ENCODE assay signal across 9 cellular contexts in the genomic region with DNA sequence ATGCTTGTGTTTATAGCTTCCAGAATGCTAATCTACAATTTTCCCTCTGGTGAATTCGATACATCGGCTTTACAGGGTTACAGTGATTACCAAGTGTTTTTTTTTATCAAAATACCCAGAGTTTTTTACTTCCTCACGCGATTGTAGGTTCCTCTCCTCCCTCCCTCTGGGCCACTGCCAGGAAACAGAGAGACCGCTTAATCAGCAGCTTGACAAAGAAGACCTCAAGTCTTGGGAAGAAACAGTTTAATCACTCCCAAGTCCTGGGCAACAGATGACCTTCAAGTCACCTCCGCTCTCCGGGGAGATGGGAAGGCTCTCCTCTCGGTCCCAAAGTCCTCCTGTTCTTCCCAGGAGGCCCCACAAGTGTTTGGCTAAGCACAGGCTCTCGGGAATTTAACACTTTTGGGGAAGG. TPM values are rescaled to one million over a fixed set of nuclear protein-coding genes. Genes with fewer than 3 reads are reported as not detected.
DNase-seq lines count a peak whose midpoint lies in the region; ATAC-seq and TF ChIP-seq lines count a peak whose summit lies in the region.
"Had no signal": no experiment of that assay in that cellular context is flagged by ENCODE, and none has a peak within 500 bp of the region (broad histone marks: within the 10 kb centered on the region; RNA-seq: fewer than 3 reads in every experiment).

No MANE protein-coding gene starts in this region.

- H3K18ac ChIP-seq in IMR-90 (ENCODE audit: low read depth, low read length) = no peak overlapping the region; the same call in 1 of the 2 replicates

- DNase-seq in IMR-90 (peak; percentile 49), choroid plexus epithelial cell (ENCODE audit: low read depth) (peak; percentile 77), left lung (peak in 1 of 2 donors; percentile 83), NCI-H2196 (lab: John Stamatoyannopoulos, UW; ENCODE audit: unreplicated experiment) (no peak), occipital lobe (lab: John Stamatoyannopoulos, UW) (no peak)
- no peak for DNase-seq in stimulated activated naive B cell treated with anti-CD40 and anti-IgM and Interleukin-4, amounts not matched to agents 10 μg/mL and 1 μg/mL and 100 μg/mL, for 72 hours

- H4K8ac ChIP-seq in IMR-90 (ENCODE audit: low read depth in 2 of 2, low read length in 2 of 2) = no peak overlapping the region

- TF ChIP-seq CTCF in IMR-90 (conservative IDR thresholded peaks at IDR 0.05; ENCODE audit: low read depth, low read length) (no peak), choroid plexus epithelial cell (conservative IDR thresholded peaks at IDR 0.05; ENCODE audit: low read depth, low read length) (no peak), left lung (IDR thresholded peaks at IDR 0.05) (no peak)

- peaks cover 29 to 38% of the 10 kb centered on the region in 2 donors for H3K27me3 Mint-ChIP-seq in stimulated activated naive B cell treated with anti-CD40 and anti-IgM and Interleukin-4, amounts not matched to agents 10 μg/mL and 1 μg/mL and 100 μg/mL, for 72 hours

- no peak overlapping the region for H4K91ac ChIP-seq in IMR-90 (ENCODE audit: insufficient read depth, low read depth, low read length)

- H2BK15ac ChIP-seq in IMR-90 (ENCODE audit: low read depth, low read length) = no peak overlapping the region

- intact Hi-C loops in IMR-90 (cut with micrococcal nuclease) = no loop called here
- intact Hi-C loops in left lung (cut with DNase I) = no loop called here

- H3K4me1 ChIP-seq in IMR-90 (ENCODE audit: control insufficient read depth, insufficient read depth, low read length) (peaks cover 8% of the 10 kb centered on the region; the same call in 1 of the 2 replicates), left lung (peaks cover 8 to 20% of the 10 kb centered on the region in 2 donors)

- H3K36me3 ChIP-seq in IMR-90 (ENCODE audit: control insufficient read depth, insufficient read depth, low read length) = no peaks in the 10 kb centered on the region
- no peaks in the 10 kb centered on the region for H3K36me3 ChIP-seq in left lung

- H4K20me1 ChIP-seq in IMR-90 (ENCODE audit: insufficient read depth, low read length) = no peaks in the 10 kb centered on the region

- H2BK120ac ChIP-seq in IMR-90 (ENCODE audit: low read depth, low read length) = no peak overlapping the region

- no peak for TF ChIP-seq RAD21 in IMR-90 (IDR thresholded peaks at IDR 0.05; ENCODE audit: low read length)

- no peak overlapping the region for H2AK5ac ChIP-seq in IMR-90 (ENCODE audit: low read depth, low read length)

- no peak overlapping the region for H3K23ac ChIP-seq in IMR-90 (ENCODE audit: low read depth, low read length)

- CTCF ChIA-PET in IMR-90 (lab: Yijun Ruan, JAX) = interaction anchor here (0.6 to 1.0 kb wide), 3 partner anchors 12 to 24 kb away, joined by 3 to 4 read pairs (median 3); no protein-coding TSS in a partner anchor

- no peak overlapping the region for H2AFZ ChIP-seq in IMR-90 (replicated peaks; ENCODE audit: low read length, poor library complexity)

- H3K4me3 Mint-ChIP-seq in stimulated activated naive B cell treated with anti-CD40 and anti-IgM and Interleukin-4, amounts not matched to agents 10 μg/mL and 1 μg/mL and 100 μg/mL, for 72 hours = no peak overlapping the region

- H3K27me3 ChIP-seq in IMR-90 (ENCODE audit: control insufficient read depth, insufficient read depth, low read length) (peaks cover 35% of the 10 kb centered on the region), left lung (no peaks in the 10 kb centered on the region)

- H3K9ac ChIP-seq in IMR-90 (ENCODE audit: low read depth, low read length) = no peak overlapping the region

- H3K36me3 Mint-ChIP-seq in stimulated activated naive B cell treated with anti-CD40 and anti-IgM and Interleukin-4, amounts not matched to agents 10 μg/mL and 1 μg/mL and 100 μg/mL, for 72 hours = no peaks in the 10 kb centered on the region

- H3K4me2 ChIP-seq in IMR-90 (ENCODE audit: low read depth, low read length) = no peak overlapping the region; the same call in 1 of the 2 replicates

- H3K4me1 Mint-ChIP-seq in stimulated activated naive B cell treated with anti-CD40 and anti-IgM and Interleukin-4, amounts not matched to agents 10 μg/mL and 1 μg/mL and 100 μg/mL, for 72 hours = peaks cover 5 to 14% of the 10 kb centered on the region in 2 donors

- no peaks in the 10 kb centered on the region for H3K9me3 Mint-ChIP-seq in stimulated activated naive B cell treated with anti-CD40 and anti-IgM and Interleukin-4, amounts not matched to agents 10 μg/mL and 1 μg/mL and 100 μg/mL, for 72 hours

- H3K56ac ChIP-seq in IMR-90 (ENCODE audit: extremely low read depth, insufficient read depth, low read length) = no peak overlapping the region

- H3K4me3 ChIP-seq in IMR-90 (ENCODE audit: insufficient read depth, low read depth, low read length) (no peak overlapping the region), choroid plexus epithelial cell (ENCODE audit: low read depth, low read length) (no peak overlapping the region), left lung (no peak overlapping the region)
- H3K4me3 ChIP-seq: GM12878 had no signal

- no TSS peak for BruUV-seq in IMR-90 (replicated peaks; lab: Mats Ljungman, UMichigan)

- H3K27ac ChIP-seq in IMR-90 (ENCODE audit: insufficient read depth, low read length) (peak overlapping the region; percentile 30; the same call in 1 of the 2 replicates), left lung (peak overlapping the region; percentile 49 to 55)

- H3K9me3 ChIP-seq in IMR-90 (ENCODE audit: control insufficient read depth, insufficient read depth, low read length) (no peaks in the 10 kb centered on the region), left lung (no peaks in the 10 kb centered on the region)

- no peak overlapping the region for H3K14ac ChIP-seq in IMR-90 (replicated peaks; ENCODE audit: low read depth, low read length)

- no peak for TF ChIP-seq POLR2A in IMR-90 (IDR thresholded peaks at IDR 0.05; ENCODE audit: low read depth, low read length)

- dilution Hi-C loops in IMR-90 (cut with HindIII; ENCODE audit: low sequenced_read_pairs, unreplicated experiment) = no loop called here

- H2BK20ac ChIP-seq in IMR-90 (ENCODE audit: low read depth, low read length) = no peak overlapping the region

- no peak overlapping the region for H3K4ac ChIP-seq in IMR-90 (ENCODE audit: low read depth, low read length)

- POLR2A ChIA-PET in IMR-90 (lab: Charles Lee; ENCODE audit: unreplicated experiment) = interaction anchor here (0.7 kb wide), 1 partner anchor 25 kb away, joined by 3 read pairs; no protein-coding TSS in a partner anchor

- H4K5ac ChIP-seq in IMR-90 (ENCODE audit: low read depth, low read length) = no peak overlapping the region; the same call in 1 of the 2 replicates

- no peak overlapping the region for H2BK5ac ChIP-seq in IMR-90 (ENCODE audit: low read depth, low read length, poor library complexity, severe bottlenecking)

- no peaks in the 10 kb centered on the region for H3K9me1 ChIP-seq in IMR-90 (ENCODE audit: insufficient read depth, low read length)

- H3K27ac Mint-ChIP-seq in stimulated activated naive B cell treated with anti-CD40 and anti-IgM and Interleukin-4, amounts not matched to agents 10 μg/mL and 1 μg/mL and 100 μg/mL, for 72 hours = peak overlapping the region; percentile 42

- H3K79me1 ChIP-seq in IMR-90 (ENCODE audit: low read depth in 1 of 2, low read length in 2 of 2) = no peaks in the 10 kb centered on the region

- ATAC-seq in IMR-90 (ENCODE audit: low read depth) (no peak; the same call in 1 of the 2 replicates), left lung (peak; percentile 57), GM19463 (IDR thresholded peaks at IDR 0.05; ENCODE audit: unreplicated experiment) (no peak)
- no peak for ATAC-seq in stimulated activated naive B cell treated with anti-CD40 and anti-IgM and Interleukin-4, amounts not matched to agents 10 μg/mL and 1 μg/mL and 100 μg/mL, for 72 hours (replicated peaks)
- ATAC-seq in activated CD4-positive, CD25-positive, alpha-beta regulatory T cell treated with anti-CD3 and anti-CD28 coated beads, Interleukin-2, amount 50 U/mL, for 24 hours = no peak
- ATAC-seq: GM12878 had no signal

- in situ Hi-C loops in IMR-90 (cut with MboI; ENCODE audit: low sequenced_read_pairs) = no loop called here

- no peak overlapping the region for H2AK9ac ChIP-seq in IMR-90 (replicated peaks; ENCODE audit: low read depth, low read length, poor library complexity)

- whole genome bisulfite sequencing in IMR-90 (ENCODE audit: extremely low coverage in 2 of 2, insufficient read length in 1 of 2), 2 experiments = no CpG with 5 or more reads among the region's 9 CpGs

TF ChIP-seq in IMR-90, 13 proteins besides CTCF, POLR2A, EP300 and RAD21 (continues in another document):
- TF ChIP-seq RFX5 (IDR thresholded peaks at IDR 0.05; ENCODE audit: low read depth, low read length) (no peak), RCOR1 (IDR thresholded peaks at IDR 0.05; ENCODE audit: insufficient replicate concordance, low read length) (no peak), MAFK (IDR thresholded peaks at IDR 0.05; ENCODE audit: low read depth, low read length) (no peak), SMC3 (IDR thresholded peaks at IDR 0.05; ENCODE audit: low read depth, low read length) (no peak)

RNA-seq across cellular contexts. Expression of a gene that starts 23.5 kb away (rescaled TPM):
- total RNA-seq in IMR-90 (2012; rRNA removed) (not detected in 2 replicates), left lung (1 to 10 TPM; 5.5 to 5.7 TPM), occipital lobe (3.7 TPM)
- not detected in 2 replicates for polyA plus RNA-seq in IMR-90 (2012; rRNA removed)
- not detected in 2 replicates for polyA plus RNA-seq in IMR-90 (2012; cell fraction: cytosol; rRNA removed)
- polyA plus RNA-seq in IMR-90 (2012; cell fraction: nucleus; rRNA removed; ENCODE audit: low replicate concordance) = 0.03 TPM in 1 of 2 replicates, not detected in the other
- total RNA-seq: GM12878 had no signal
- polyA plus RNA-seq: GM12878 had no signal

RNA-seq across cellular contexts. Expression of a gene that starts 33.7 kb away (rescaled TPM):
- total RNA-seq in IMR-90 (2012; rRNA removed) (not detected in 2 replicates), left lung (1 to 10 TPM in 1 of 2 donors, under 1 TPM in 1; 0.15 to 4.8 TPM), occipital lobe (not detected)
- polyA plus RNA-seq in IMR-90 (2012; rRNA removed) = not detected in 2 replicates
- polyA plus RNA-seq in IMR-90 (2012; cell fraction: cytosol; rRNA removed) = 0.01 TPM in 1 of 2 replicates, not detected in the other
- polyA plus RNA-seq in IMR-90 (2012; cell fraction: nucleus; rRNA removed; ENCODE audit: low replicate concordance) = 0.02 TPM in 2 replicates

RNA-seq across cellular contexts. Expression of a gene that starts 47.4 kb away (rescaled TPM):
- total RNA-seq in IMR-90 (2012; rRNA removed) (not detected in 2 replicates), left lung (10 to 100 TPM in 1 of 2 donors, 1 to 10 TPM in 1; 1.8 to 17.4 TPM), occipital lobe (not detected)
- polyA plus RNA-seq in IMR-90 (2012; rRNA removed) = not detected in 2 replicates
- polyA plus RNA-seq in IMR-90 (2012; cell fraction: cytosol; rRNA removed) = not detected in 2 replicates
- polyA plus RNA-seq in IMR-90 (2012; cell fraction: nucleus; rRNA removed; ENCODE audit: low replicate concordance) = not detected in 2 replicates

RNA-seq across cellular contexts. Expression of a gene that starts 52.6 kb away (rescaled TPM):
- total RNA-seq in IMR-90 (2012; rRNA removed) (22.6 and 24.7 TPM in 2 replicates), left lung (10 to 100 TPM; 34.7 to 53.8 TPM), occipital lobe (28.5 TPM)
- 45.9 and 53.0 TPM in 2 replicates for polyA plus RNA-seq in IMR-90 (2012; rRNA removed)
- polyA plus RNA-seq in IMR-90 (2012; cell fraction: cytosol; rRNA removed) = 29.4 and 33.3 TPM in 2 replicates
- polyA plus RNA-seq in IMR-90 (2012; cell fraction: nucleus; rRNA removed; ENCODE audit: low replicate concordance) = 117 and 239 TPM in 2 replicates

Comparison
In these comparisons a context has a peak if more than half of its experiments do, and no peak if none do; other contexts are left out.
1. DNase-seq: peak in IMR-90 (single experiment) and choroid plexus epithelial cell (single experiment); none in stimulated activated naive B cell treated with anti-CD40 and anti-IgM and Interleukin-4, amounts not matched to agents 10 μg/mL and 1 μg/mL and 100 μg/mL, for 72 hours (single experiment), NCI-H2196 (single experiment) and occipital lobe (single experiment).